In genomic region chr12:62604856-62605255, GRCh38 we compare ENCODE assay signal across 7 cellular contexts.
A peak's percentile ranks its signal among the peaks of the same experiment; 100 is the strongest.
DNase-seq lines count a peak whose midpoint lies in the region; ATAC-seq lines count a peak whose summit lies in the region.

No MANE protein-coding gene starts in this region.

- no peaks in the 10 kb centered on the region for H3K36me3 ChIP-seq in HAP-1 (replicated peaks)

- no peaks in the 10 kb centered on the region for H3K9me3 ChIP-seq in HAP-1

- in situ Hi-C loops in HAP-1 (cut with MboI; ENCODE audit: low sequenced_read_pairs): no loop called here

- DNase-seq in HAP-1 (ENCODE audit: low spot score in 2 of 2) (peak in 1 of 2 experiments; percentile 47), fibroblast of peridontal ligament (ENCODE audit: extremely low read depth) (peak; percentile 58), NCI-H2227 treated with DMSO at 0.1 percent for 48 hours (lab: John Stamatoyannopoulos, UW) (no peak), NCI-H1105 treated with DMSO at 0.1 percent for 48 hours (lab: John Stamatoyannopoulos, UW) (no peak)
- no peak for DNase-seq in stimulated activated effector memory CD8-positive, alpha-beta T cell treated with anti-CD3 and anti-CD28 coated beads, Interleukin-12 subunit alpha, Interleukin-12 subunit beta, amount 100 ng/mL, for 72 hours (ENCODE audit: low spot score in 2 of 2)

- H3K4me3 Mint-ChIP-seq in T-helper 1 cell treated with Interleukin-12 subunit alpha and Interleukin-12 subunit beta and Interleukin-4 antibody, amounts not matched to agents 30 μg/mL and 1 μg/mL, for 36 hours: peak overlapping the region; percentile 94
- peak overlapping the region; percentile 81 for H3K4me3 Mint-ChIP-seq in stimulated activated effector memory CD8-positive, alpha-beta T cell treated with anti-CD3 and anti-CD28 coated beads, Interleukin-12 subunit alpha, Interleukin-12 subunit beta, amount 100 ng/mL, for 72 hours

- peaks cover 37% of the 10 kb centered on the region for H3K4me1 ChIP-seq in HAP-1

- peaks cover 31% of the 10 kb centered on the region for H3K4me1 Mint-ChIP-seq in T-helper 1 cell treated with Interleukin-12 subunit alpha and Interleukin-12 subunit beta and Interleukin-4 antibody, amounts not matched to agents 30 μg/mL and 1 μg/mL, for 36 hours (ENCODE audit: low read depth)
- H3K4me1 Mint-ChIP-seq in stimulated activated effector memory CD8-positive, alpha-beta T cell treated with anti-CD3 and anti-CD28 coated beads, Interleukin-12 subunit alpha, Interleukin-12 subunit beta, amount 100 ng/mL, for 72 hours: peaks cover 18% of the 10 kb centered on the region

- H3K27me3 Mint-ChIP-seq in T-helper 1 cell treated with Interleukin-12 subunit alpha and Interleukin-12 subunit beta and Interleukin-4 antibody, amounts not matched to agents 30 μg/mL and 1 μg/mL, for 36 hours (ENCODE audit: low read depth): peaks cover 2% of the 10 kb centered on the region

- ATAC-seq in stimulated activated effector memory CD8-positive, alpha-beta T cell treated with anti-CD3 and anti-CD28 coated beads, Interleukin-12 subunit alpha, Interleukin-12 subunit beta, amount 100 ng/mL, for 72 hours: no peak
- no peak for ATAC-seq in HG02840 (IDR thresholded peaks at IDR 0.05; ENCODE audit: low FRiP score, unreplicated experiment)

- no peaks in the 10 kb centered on the region for H3K27me3 ChIP-seq in HAP-1 (ENCODE audit: low read depth)

- H3K36me3 Mint-ChIP-seq in T-helper 1 cell treated with Interleukin-12 subunit alpha and Interleukin-12 subunit beta and Interleukin-4 antibody, amounts not matched to agents 30 μg/mL and 1 μg/mL, for 36 hours (ENCODE audit: low read depth): peaks cover 17% of the 10 kb centered on the region
- peaks cover 31% of the 10 kb centered on the region for H3K36me3 Mint-ChIP-seq in stimulated activated effector memory CD8-positive, alpha-beta T cell treated with anti-CD3 and anti-CD28 coated beads, Interleukin-12 subunit alpha, Interleukin-12 subunit beta, amount 100 ng/mL, for 72 hours

- peak overlapping the region; percentile 59 for H3K4me3 ChIP-seq in HAP-1

- H3K9me3 Mint-ChIP-seq in T-helper 1 cell treated with Interleukin-12 subunit alpha and Interleukin-12 subunit beta and Interleukin-4 antibody, amounts not matched to agents 30 μg/mL and 1 μg/mL, for 36 hours: no peaks in the 10 kb centered on the region
- H3K9me3 Mint-ChIP-seq in stimulated activated effector memory CD8-positive, alpha-beta T cell treated with anti-CD3 and anti-CD28 coated beads, Interleukin-12 subunit alpha, Interleukin-12 subunit beta, amount 100 ng/mL, for 72 hours: no peaks in the 10 kb centered on the region

- H3K27ac Mint-ChIP-seq in T-helper 1 cell treated with Interleukin-12 subunit alpha and Interleukin-12 subunit beta and Interleukin-4 antibody, amounts not matched to agents 30 μg/mL and 1 μg/mL, for 36 hours: no peak overlapping the region
- H3K27ac Mint-ChIP-seq in stimulated activated effector memory CD8-positive, alpha-beta T cell treated with anti-CD3 and anti-CD28 coated beads, Interleukin-12 subunit alpha, Interleukin-12 subunit beta, amount 100 ng/mL, for 72 hours: peak overlapping the region; percentile 100
